8 cellular contexts compared by ENCODE assay signal in genomic region chr13:44989071-44989889, GRCh38. TPM values are rescaled to one million over a fixed set of nuclear protein-coding genes. Genes with fewer than 3 reads are reported as not detected.
DNase-seq lines count a peak whose midpoint lies in the region; ATAC-seq and TF ChIP-seq lines count a peak whose summit lies in the region.

A gene with protein sequence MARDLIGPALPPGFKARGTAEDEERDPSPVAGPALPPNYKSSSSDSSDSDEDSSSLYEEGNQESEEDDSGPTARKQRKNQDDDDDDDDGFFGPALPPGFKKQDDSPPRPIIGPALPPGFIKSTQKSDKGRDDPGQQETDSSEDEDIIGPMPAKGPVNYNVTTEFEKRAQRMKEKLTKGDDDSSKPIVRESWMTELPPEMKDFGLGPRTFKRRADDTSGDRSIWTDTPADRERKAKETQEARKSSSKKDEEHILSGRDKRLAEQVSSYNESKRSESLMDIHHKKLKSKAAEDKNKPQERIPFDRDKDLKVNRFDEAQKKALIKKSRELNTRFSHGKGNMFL (plus strand): TSS chr13:44989538. CDS start chr13:44989655, 117 bp downstream.
TSS of gene NUFIP1 (minus strand) at chr13:44989471. CDS start at chr13:44989436, 35 bp downstream.

- no peaks in the 10 kb centered on the region for H3K9me3 Mint-ChIP-seq in nephron

- DNase-seq in EL (peak; percentile 95), GOT3 (lab: John Stamatoyannopoulos, UW) (peak; percentile 76), LHCN-M2 (ENCODE audit: low read depth) (peak; percentile 93), RWPE1 (ENCODE audit: low spot score) (peak; percentile 94), fibroblast of the conjunctiva (ENCODE audit: low read depth) (peak; percentile 75)
- peak; percentile 84 for DNase-seq in activated T-helper 9 cell treated with anti-CD3 and anti-CD28 coated beads, Interleukin-2, amount 50 U/mL, for 16 hours (ENCODE audit: low read depth)
- peak; percentile 96 for DNase-seq in stimulated activated naive CD8-positive, alpha-beta T cell treated with anti-CD3 and anti-CD28 coated beads, Interleukin-15, Interleukin-2, amounts not matched to agents 100 U/mL and 50 U/mL, for 24 hours

- ATAC-seq in stimulated activated naive CD8-positive, alpha-beta T cell treated with anti-CD3 and anti-CD28 coated beads, Interleukin-15, Interleukin-2, amounts not matched to agents 100 U/mL and 50 U/mL, for 24 hours, result peak; percentile 100

- H3K27me3 Mint-ChIP-seq in nephron (ENCODE audit: low read depth), result no peaks in the 10 kb centered on the region

- peak within 1 kb of the TSS; percentile 99 to 100 (median 100) for H3K4me3 Mint-ChIP-seq in nephron

- H3K27ac ChIP-seq in RWPE1, result peak within 1 kb of the TSS; percentile 79

- H3K4me1 Mint-ChIP-seq in nephron, result peaks cover 43% of the 10 kb centered on the region

- H3K27ac Mint-ChIP-seq in nephron, result peak within 1 kb of the TSS; percentile 94 to 99 (median 94)

- peaks cover 33% of the 10 kb centered on the region for H3K36me3 Mint-ChIP-seq in nephron (ENCODE audit: low read depth)

- POLR2A ChIA-PET in RWPE1 (lab: Yijun Ruan, JAX; ENCODE audit: low non-redundant PET), result no interaction called here

- CTCF ChIA-PET in RWPE1 (lab: Yijun Ruan, JAX), result no interaction called here

- TF ChIP-seq CTCF in RWPE1 (conservative IDR thresholded peaks at IDR 0.05; ENCODE audit: low read depth) (no peak), nephron (IDR thresholded peaks at IDR 0.05; ENCODE audit: unreplicated experiment in 3 of 3) (no peak)

RNA-seq across cellular contexts. Expression of the first gene that starts in this region (rescaled TPM):
- 24.4 and 25.3 TPM in 2 replicates for total RNA-seq in LHCN-M2 (2014; rRNA removed)
- 10.6 TPM for polyA plus RNA-seq in LHCN-M2 (2012)

RNA-seq across cellular contexts. Expression of gene NUFIP1, which starts in this region (rescaled TPM):
- total RNA-seq in LHCN-M2 (2014; rRNA removed), result 4.0 and 4.1 TPM in 2 replicates
- polyA plus RNA-seq in LHCN-M2 (2012), result 3.5 TPM

Comparison
In these comparisons a context has a peak if more than half of its experiments do, and no peak if none do; other contexts are left out.
1. Peak in every context shown above with its lines: DNase-seq, ATAC-seq and H3K27ac ChIP-seq.